In genomic region chr14:78196323-78196722, GRCh38 we compare ENCODE assay signal across 20 cellular contexts. TPM values are rescaled to one million over a fixed set of nuclear protein-coding genes. Genes with fewer than 3 reads are reported as not detected.
"Had no signal": no experiment of that assay in that cellular context is flagged by ENCODE, and none has a peak within 500 bp of the region (broad histone marks: within the 10 kb centered on the region; RNA-seq: fewer than 3 reads in every experiment).

No MANE protein-coding gene starts in this region.

- H3K27me3 ChIP-seq: dorsolateral prefrontal cortex, upper lobe of right lung had no signal

- H3K9me3 Mint-ChIP-seq: activated B cell treated with CpG ODN at 0.5 μM for 24 hours; activated CD4-positive, alpha-beta memory T cell treated with anti-CD3 and anti-CD28 coated beads, Interleukin-2, amount 10 ng/mL, durations not matched to agents 7 days and 5 days; mesothelial cell of epicardium; natural killer cell treated with Interleukin-12 subunit alpha and Interleukin-12 subunit beta and Interleukin-15 and Interleukin-18, amount 100 ng/mL, for 72 hours had no signal

- H3K27ac Mint-ChIP-seq: activated B cell treated with CpG ODN at 0.5 μM for 24 hours; activated CD4-positive, alpha-beta memory T cell treated with anti-CD3 and anti-CD28 coated beads, Interleukin-2, amount 10 ng/mL, durations not matched to agents 7 days and 5 days; activated CD8-positive, alpha-beta memory T cell treated with anti-CD3 and anti-CD28 coated beads, Interleukin-2, amount 10 ng/mL, durations not matched to agents 7 days and 5 days; activated naive CD8-positive, alpha-beta T cell treated with anti-CD3 and anti-CD28 coated beads, Interleukin-2, amount 10 ng/mL, durations not matched to agents 7 days and 5 days; mesothelial cell of epicardium; natural killer cell treated with Interleukin-12 subunit alpha and Interleukin-12 subunit beta and Interleukin-15 and Interleukin-18, amount 100 ng/mL, for 72 hours; stimulated activated memory B cell treated with anti-CD40 and anti-IgM and Interleukin-4, amounts not matched to agents 10 μg/mL and 1 μg/mL and 100 μg/mL, for 72 hours; T-helper 17 cell had no signal

- H3K36me3 Mint-ChIP-seq: activated CD8-positive, alpha-beta memory T cell treated with anti-CD3 and anti-CD28 coated beads, Interleukin-2, amount 10 ng/mL, durations not matched to agents 7 days and 5 days; activated naive CD8-positive, alpha-beta T cell treated with anti-CD3 and anti-CD28 coated beads, Interleukin-2, amount 10 ng/mL, durations not matched to agents 7 days and 5 days; mesothelial cell of epicardium; natural killer cell treated with Interleukin-12 subunit alpha and Interleukin-12 subunit beta and Interleukin-15 and Interleukin-18, amount 100 ng/mL, for 72 hours; stimulated activated memory B cell treated with anti-CD40 and anti-IgM and Interleukin-4, amounts not matched to agents 10 μg/mL and 1 μg/mL and 100 μg/mL, for 72 hours had no signal

- H3K36me3 ChIP-seq: thoracic aorta, upper lobe of right lung had no signal

- DNase-seq: activated B cell treated with CpG ODN at 0.5 μM for 24 hours; activated CD4-positive, alpha-beta memory T cell treated with anti-CD3 and anti-CD28 coated beads, Interleukin-2, amount 10 ng/mL, durations not matched to agents 7 days and 5 days; activated CD4-positive, alpha-beta T cell treated with anti-CD3 and anti-CD28 coated beads for 4 hours; activated CD8-positive, alpha-beta memory T cell treated with anti-CD3 and anti-CD28 coated beads, Interleukin-2, amount 10 ng/mL, durations not matched to agents 7 days and 5 days; activated naive CD8-positive, alpha-beta T cell treated with anti-CD3 and anti-CD28 coated beads, Interleukin-2, amount 10 ng/mL, durations not matched to agents 7 days and 5 days; central memory CD4-positive, alpha-beta T cell; dorsolateral prefrontal cortex; foreskin melanocyte; glutamatergic neuron; hippocampal formation; stimulated activated CD4-positive, alpha-beta T cell treated with anti-CD3 and anti-CD28 coated beads, Interleukin-4, amount 100 ng/mL, for 4 hours; T-helper 17 cell; upper lobe of right lung had no signal

- ATAC-seq: activated CD8-positive, alpha-beta memory T cell treated with anti-CD3 and anti-CD28 coated beads, Interleukin-2, amount 10 ng/mL, durations not matched to agents 7 days and 5 days; natural killer cell treated with Interleukin-12 subunit alpha and Interleukin-12 subunit beta and Interleukin-15 and Interleukin-18, amount 100 ng/mL, for 72 hours; sciatic nerve; stimulated activated memory B cell treated with anti-CD40 and anti-IgM and Interleukin-4, amounts not matched to agents 10 μg/mL and 1 μg/mL and 100 μg/mL, for 72 hours; T-helper 17 cell; upper lobe of right lung had no signal

- H3K4me1 ChIP-seq: upper lobe of right lung had no signal

- H3K4me3 Mint-ChIP-seq: activated B cell treated with CpG ODN at 0.5 μM for 24 hours; activated CD4-positive, alpha-beta memory T cell treated with anti-CD3 and anti-CD28 coated beads, Interleukin-2, amount 10 ng/mL, durations not matched to agents 7 days and 5 days; activated CD8-positive, alpha-beta memory T cell treated with anti-CD3 and anti-CD28 coated beads, Interleukin-2, amount 10 ng/mL, durations not matched to agents 7 days and 5 days; activated naive CD8-positive, alpha-beta T cell treated with anti-CD3 and anti-CD28 coated beads, Interleukin-2, amount 10 ng/mL, durations not matched to agents 7 days and 5 days; mesothelial cell of epicardium; natural killer cell treated with Interleukin-12 subunit alpha and Interleukin-12 subunit beta and Interleukin-15 and Interleukin-18, amount 100 ng/mL, for 72 hours; stimulated activated memory B cell treated with anti-CD40 and anti-IgM and Interleukin-4, amounts not matched to agents 10 μg/mL and 1 μg/mL and 100 μg/mL, for 72 hours; T-helper 17 cell had no signal

- H3K27me3 Mint-ChIP-seq: activated CD4-positive, alpha-beta memory T cell treated with anti-CD3 and anti-CD28 coated beads, Interleukin-2, amount 10 ng/mL, durations not matched to agents 7 days and 5 days; activated CD8-positive, alpha-beta memory T cell treated with anti-CD3 and anti-CD28 coated beads, Interleukin-2, amount 10 ng/mL, durations not matched to agents 7 days and 5 days; stimulated activated memory B cell treated with anti-CD40 and anti-IgM and Interleukin-4, amounts not matched to agents 10 μg/mL and 1 μg/mL and 100 μg/mL, for 72 hours; T-helper 17 cell had no signal

- H3K9me3 ChIP-seq: thoracic aorta, upper lobe of right lung had no signal

- H3K27ac ChIP-seq: dorsolateral prefrontal cortex, epithelial cell of prostate, thoracic aorta, upper lobe of right lung had no signal

- H3K4me1 Mint-ChIP-seq: activated CD4-positive, alpha-beta memory T cell treated with anti-CD3 and anti-CD28 coated beads, Interleukin-2, amount 10 ng/mL, durations not matched to agents 7 days and 5 days; activated CD8-positive, alpha-beta memory T cell treated with anti-CD3 and anti-CD28 coated beads, Interleukin-2, amount 10 ng/mL, durations not matched to agents 7 days and 5 days; mesothelial cell of epicardium; T-helper 17 cell had no signal

- H3K4me3 ChIP-seq: dorsolateral prefrontal cortex, lung, thoracic aorta, upper lobe of right lung had no signal

RNA-seq across cellular contexts. Expression of gene NRXN3, which starts 26.1 kb away (rescaled TPM):
- total RNA-seq: activated B cell treated with CpG ODN at 0.5 μM for 24 hours; activated CD4-positive, alpha-beta memory T cell treated with anti-CD3 and anti-CD28 coated beads, Interleukin-2, amount 10 ng/mL, durations not matched to agents 7 days and 5 days; activated CD8-positive, alpha-beta memory T cell treated with anti-CD3 and anti-CD28 coated beads, Interleukin-2, amount 10 ng/mL, durations not matched to agents 7 days and 5 days; activated naive CD8-positive, alpha-beta T cell treated with anti-CD3 and anti-CD28 coated beads, Interleukin-2, amount 10 ng/mL, durations not matched to agents 7 days and 5 days; natural killer cell treated with Interleukin-12 subunit alpha and Interleukin-12 subunit beta and Interleukin-15 and Interleukin-18, amount 100 ng/mL, for 72 hours; T-helper 17 cell had no signal
